In genomic region chrX:120749141-120749846, GRCh38 we compare ENCODE assay signal across 9 cellular contexts.
DNase-seq lines count a peak whose midpoint lies in the region; ATAC-seq lines count a peak whose summit lies in the region.
"Had no signal": no experiment of that assay in that cellular context is flagged by ENCODE, and none has a peak within 500 bp of the region (broad histone marks: within the 10 kb centered on the region; RNA-seq: fewer than 3 reads in every experiment).

No MANE protein-coding gene starts in this region.

- ATAC-seq in GM21526 (IDR thresholded peaks at IDR 0.05; ENCODE audit: low FRiP score, unreplicated experiment), result peak; percentile 72
- no peak for ATAC-seq in left lobe of liver

- DNase-seq in EH (ENCODE audit: low read depth) (peak; percentile 80), GOT3 (lab: John Stamatoyannopoulos, UW) (no peak), retina (no peak), DMS 273 treated with DMSO at 0.1 percent for 48 hours (lab: John Stamatoyannopoulos, UW) (no peak), left lobe of liver (ENCODE audit: low spot score) (no peak)
- DNase-seq in Jurkat, Clone E6-1 (ENCODE audit: low read depth, low spot score), result peak; percentile 73
- DNase-seq: natural killer cell had no signal

- peaks cover 2% of the 10 kb centered on the region for H3K36me3 Mint-ChIP-seq in activated naive CD8-positive, alpha-beta T cell
- H3K36me3 Mint-ChIP-seq: natural killer cell had no signal

- no peaks in the 10 kb centered on the region for H3K9me3 Mint-ChIP-seq in activated naive CD8-positive, alpha-beta T cell (ENCODE audit: low read depth)
- H3K9me3 Mint-ChIP-seq: natural killer cell had no signal

- no peak overlapping the region for H3K4me3 Mint-ChIP-seq in activated naive CD8-positive, alpha-beta T cell
- H3K4me3 Mint-ChIP-seq: natural killer cell had no signal

- peak overlapping the region; percentile 20 for H3K4me3 ChIP-seq in Jurkat, Clone E6-1 (ENCODE audit: low read length)

- no peaks in the 10 kb centered on the region for H3K27me3 Mint-ChIP-seq in activated naive CD8-positive, alpha-beta T cell

- peaks cover 39% of the 10 kb centered on the region for H3K4me1 Mint-ChIP-seq in activated naive CD8-positive, alpha-beta T cell (ENCODE audit: low read depth)

- peak overlapping the region; percentile 77 for H3K27ac Mint-ChIP-seq in activated naive CD8-positive, alpha-beta T cell
- H3K27ac Mint-ChIP-seq: natural killer cell had no signal

Comparison
In these comparisons a context has a peak if more than half of its experiments do, and no peak if none do; other contexts are left out.
1. DNase-seq: peak in EH (single experiment) and Jurkat, Clone E6-1 (single experiment); none in GOT3 (single experiment), retina (single experiment), DMS 273 treated with DMSO at 0.1 percent for 48 hours (single experiment) and left lobe of liver (single experiment).